1 cellular context compared by ENCODE assay signal in the genomic region with DNA sequence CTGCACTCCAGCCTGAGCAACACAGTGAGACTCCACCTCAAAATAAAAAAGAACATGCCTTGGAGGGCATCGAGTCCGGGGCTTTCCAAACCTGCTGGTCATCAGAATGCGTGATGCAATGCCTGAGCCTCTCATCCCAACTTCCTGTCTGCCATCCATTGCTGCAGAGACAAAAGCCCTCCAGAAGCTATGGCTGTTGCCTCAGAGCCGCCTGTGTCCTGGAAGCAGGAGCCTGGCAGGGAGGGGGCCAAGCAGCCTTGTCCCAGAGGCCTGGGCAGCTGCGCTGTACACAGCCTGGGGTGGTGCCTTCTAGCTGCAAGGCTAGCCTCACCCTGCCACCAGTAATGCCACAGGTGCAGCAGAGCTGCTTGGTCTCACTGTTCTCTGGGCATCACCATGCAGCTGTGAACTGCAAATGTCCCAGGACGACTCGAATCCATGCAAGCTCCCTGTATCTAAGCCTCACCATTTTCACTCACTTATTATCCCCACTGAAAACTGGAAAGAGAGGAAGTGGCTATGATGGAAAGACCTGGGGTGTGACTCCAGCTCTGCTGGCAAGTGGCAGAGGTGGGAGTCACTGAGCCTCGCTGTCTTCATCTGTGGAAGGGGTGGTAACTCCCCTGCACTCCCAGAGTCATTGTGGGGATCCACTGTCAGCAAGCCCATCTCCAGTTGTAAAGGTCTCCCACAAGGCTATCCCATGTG.
TF ChIP-seq lines count a peak whose summit lies in the region.

No MANE protein-coding gene starts in this region.

TF ChIP-seq in H1, 55 proteins besides CTCF, POLR2A, EP300 and RAD21:
- TF ChIP-seq CEBPB (IDR thresholded peaks at IDR 0.05; ENCODE audit: low read depth, low read length) (0 out of 2 replicates have a peak, but pooled peaks have one; percentile 7), TAF7 (optimal IDR thresholded peaks at IDR 0.05; ENCODE audit: borderline replicate concordance, low read depth, low read length) (no peak)
